ENCODE assay signal across 1 cellular context in genomic region chr12:7108928-7109920, GRCh38.
TF ChIP-seq lines count a peak whose summit lies in the region.

C1RL (minus strand) TSS chr12:7109214; CDS start chr12:7109180, 34 bp downstream.

TF ChIP-seq in SK-N-SH, 30 proteins besides CTCF, POLR2A, EP300 and RAD21 (continued from another document):
- no peak for TF ChIP-seq FOSL2 (IDR thresholded peaks at IDR 0.05; ENCODE audit: borderline replicate concordance, low read depth)
- peak; percentile 65; the same call in 1 of the 2 replicates for TF ChIP-seq TAF1 (IDR thresholded peaks at IDR 0.05; ENCODE audit: borderline replicate concordance, low read depth, low read length)
TF ChIP-seq in SK-N-SH: peak in this region for 8.
